22 cellular contexts compared by ENCODE assay signal in genomic region chr19:5018224-5019015, GRCh38. TPM values are rescaled to one million over a fixed set of nuclear protein-coding genes. Genes with fewer than 3 reads are reported as not detected.
DNase-seq lines count a peak whose midpoint lies in the region; ATAC-seq, FAIRE-seq and TF ChIP-seq lines count a peak whose summit lies in the region.
"Had no signal": no experiment of that assay in that cellular context is flagged by ENCODE, and none has a peak within 500 bp of the region (broad histone marks: within the 10 kb centered on the region; RNA-seq: fewer than 3 reads in every experiment).

No MANE protein-coding gene starts in this region.

- WGBS in small intestine, 3 donors = 88 to 93% (median 92%) methylated on average over 16 of the region's 16 CpGs

- TF ChIP-seq CTCF in VCaP (conservative IDR thresholded peaks at IDR 0.05) = no peak

- no peak overlapping the region for H3K4me3 ChIP-seq in small intestine (ENCODE audit: low read depth in 1 of 2, low read length in 2 of 2)
- H3K4me3 ChIP-seq: coronary artery, tibial artery had no signal

- peaks cover 2 to 3% of the 10 kb centered on the region in 2 donors for H3K4me1 Mint-ChIP-seq in stimulated activated naive B cell treated with anti-CD40 and anti-IgM and Interleukin-4, amounts not matched to agents 10 μg/mL and 1 μg/mL and 100 μg/mL, for 72 hours

- no peaks in the 10 kb centered on the region for H3K27me3 ChIP-seq in small intestine (ENCODE audit: control insufficient read depth in 2 of 2, insufficient read depth in 2 of 2, low read length in 2 of 2)
- H3K27me3 ChIP-seq: tibial artery had no signal

- H3K27ac Mint-ChIP-seq in stimulated activated naive B cell treated with anti-CD40 and anti-IgM and Interleukin-4, amounts not matched to agents 10 μg/mL and 1 μg/mL and 100 μg/mL, for 72 hours = peak overlapping the region; percentile 37
- H3K27ac Mint-ChIP-seq: activated CD4-positive, alpha-beta memory T cell treated with anti-CD3 and anti-CD28 coated beads, Interleukin-2, amount 10 ng/mL, durations not matched to agents 7 days and 5 days; activated T-helper 2 cell treated with anti-CD3 and anti-CD28 coated beads, Interferon-gamma antibody, Interleukin-2, Interleukin-4, amounts not matched to agents 10 μg/mL and 5 μg/mL and 100 μg/mL, durations not matched to agents 14 hours and 24 hours and 36 hours; CD4-positive, CD25-positive, alpha-beta regulatory T cell had no signal

- no peak for ATAC-seq in stimulated activated naive B cell treated with anti-CD40 and anti-IgM and Interleukin-4, amounts not matched to agents 10 μg/mL and 1 μg/mL and 100 μg/mL, for 72 hours (replicated peaks)
- no peak for ATAC-seq in GM21717 (IDR thresholded peaks at IDR 0.05; ENCODE audit: unreplicated experiment)
- ATAC-seq: left lobe of liver, Panc1 had no signal

- FAIRE-seq in small intestine (lab: Jason Lieb, UNC) = no peak

- no peaks in the 10 kb centered on the region for H3K9me3 Mint-ChIP-seq in stimulated activated naive B cell treated with anti-CD40 and anti-IgM and Interleukin-4, amounts not matched to agents 10 μg/mL and 1 μg/mL and 100 μg/mL, for 72 hours
- H3K9me3 Mint-ChIP-seq: activated T-helper 2 cell treated with anti-CD3 and anti-CD28 coated beads, Interferon-gamma antibody, Interleukin-2, Interleukin-4, amounts not matched to agents 10 μg/mL and 5 μg/mL and 100 μg/mL, durations not matched to agents 14 hours and 24 hours and 36 hours had no signal

- DNase-seq in GM04504 (ENCODE audit: low read depth) = peak; percentile 38
- peak; percentile 20 for DNase-seq in fibroblast of the conjunctiva (ENCODE audit: low read depth)
- no peak for DNase-seq in stimulated activated naive B cell treated with anti-CD40 and anti-IgM and Interleukin-4, amounts not matched to agents 10 μg/mL and 1 μg/mL and 100 μg/mL, for 72 hours
- DNase-seq in small intestine = no peak
- no peak for DNase-seq in NOMO-1 treated with dmso at 0.1 percent for 144 hours (lab: John Stamatoyannopoulos, UW; ENCODE audit: unreplicated experiment)
- DNase-seq: activated CD4-positive, alpha-beta memory T cell treated with anti-CD3 and anti-CD28 coated beads, Interleukin-2, amount 10 ng/mL, durations not matched to agents 7 days and 5 days; amniotic stem cell; CD4-positive, CD25-positive, alpha-beta regulatory T cell; DMS53; NCI-H1105; NCI-H774; stimulated activated CD4-positive, alpha-beta T cell treated with anti-CD3 and anti-CD28 coated beads, Interleukin-4, amount 100 ng/mL, for 24 hours; stimulated activated CD8-positive, alpha-beta memory T cell treated with anti-CD3 and anti-CD28 coated beads, Interleukin-4, amount 100 ng/mL, for 48 hours; SW 1271; tibial artery had no signal

- no peak overlapping the region for H3K4me3 Mint-ChIP-seq in stimulated activated naive B cell treated with anti-CD40 and anti-IgM and Interleukin-4, amounts not matched to agents 10 μg/mL and 1 μg/mL and 100 μg/mL, for 72 hours
- H3K4me3 Mint-ChIP-seq: activated CD4-positive, alpha-beta memory T cell treated with anti-CD3 and anti-CD28 coated beads, Interleukin-2, amount 10 ng/mL, durations not matched to agents 7 days and 5 days; CD4-positive, CD25-positive, alpha-beta regulatory T cell had no signal

- H3K36me3 Mint-ChIP-seq in stimulated activated naive B cell treated with anti-CD40 and anti-IgM and Interleukin-4, amounts not matched to agents 10 μg/mL and 1 μg/mL and 100 μg/mL, for 72 hours = peaks cover 0 to 8% of the 10 kb centered on the region in 2 donors

- H3K27me3 Mint-ChIP-seq in stimulated activated naive B cell treated with anti-CD40 and anti-IgM and Interleukin-4, amounts not matched to agents 10 μg/mL and 1 μg/mL and 100 μg/mL, for 72 hours = no peaks in the 10 kb centered on the region
- H3K27me3 Mint-ChIP-seq: activated CD4-positive, alpha-beta memory T cell treated with anti-CD3 and anti-CD28 coated beads, Interleukin-2, amount 10 ng/mL, durations not matched to agents 7 days and 5 days; CD4-positive, CD25-positive, alpha-beta regulatory T cell had no signal

- H3K27ac ChIP-seq in VCaP = peak overlapping the region; percentile 27; the same call in 1 of the 2 replicates
- no peak overlapping the region for H3K27ac ChIP-seq in small intestine (ENCODE audit: low read depth in 1 of 2, low read length in 1 of 2)
- H3K27ac ChIP-seq: coronary artery, KMS-11, tibial artery had no signal

- no peaks in the 10 kb centered on the region for H3K4me1 ChIP-seq in small intestine (ENCODE audit: control insufficient read depth in 2 of 2, insufficient read depth in 1 of 2, low read depth in 1 of 2, low read length in 1 of 2)

- peaks cover 0 to 3% of the 10 kb centered on the region in 2 donors for H3K36me3 ChIP-seq in small intestine (ENCODE audit: control insufficient read depth in 2 of 2, insufficient read depth in 2 of 2, low read length in 2 of 2)

- no peaks in the 10 kb centered on the region for H3K9me3 ChIP-seq in small intestine (ENCODE audit: control insufficient read depth, low read depth)
- H3K9me3 ChIP-seq: tibial artery had no signal

RNA-seq across cellular contexts. Expression of gene KDM4B, which starts 49.5 kb away (rescaled TPM):
- 10 to 100 TPM in 1 of 3 donors, 1 to 10 TPM in 2; 8.1 to 11.4 (median 9.8) TPM for polyA plus RNA-seq in small intestine

Comparison
In these comparisons a context has a peak if more than half of its experiments do, and no peak if none do; other contexts are left out.
1. DNase-seq: peak in GM04504 (single experiment) and fibroblast of the conjunctiva (single experiment); none in stimulated activated naive B cell treated with anti-CD40 and anti-IgM and Interleukin-4, amounts not matched to agents 10 μg/mL and 1 μg/mL and 100 μg/mL, for 72 hours (single experiment), small intestine (single experiment) and NOMO-1 treated with dmso at 0.1 percent for 144 hours (single experiment).